1 cellular context compared by ENCODE assay signal in the genomic region with DNA sequence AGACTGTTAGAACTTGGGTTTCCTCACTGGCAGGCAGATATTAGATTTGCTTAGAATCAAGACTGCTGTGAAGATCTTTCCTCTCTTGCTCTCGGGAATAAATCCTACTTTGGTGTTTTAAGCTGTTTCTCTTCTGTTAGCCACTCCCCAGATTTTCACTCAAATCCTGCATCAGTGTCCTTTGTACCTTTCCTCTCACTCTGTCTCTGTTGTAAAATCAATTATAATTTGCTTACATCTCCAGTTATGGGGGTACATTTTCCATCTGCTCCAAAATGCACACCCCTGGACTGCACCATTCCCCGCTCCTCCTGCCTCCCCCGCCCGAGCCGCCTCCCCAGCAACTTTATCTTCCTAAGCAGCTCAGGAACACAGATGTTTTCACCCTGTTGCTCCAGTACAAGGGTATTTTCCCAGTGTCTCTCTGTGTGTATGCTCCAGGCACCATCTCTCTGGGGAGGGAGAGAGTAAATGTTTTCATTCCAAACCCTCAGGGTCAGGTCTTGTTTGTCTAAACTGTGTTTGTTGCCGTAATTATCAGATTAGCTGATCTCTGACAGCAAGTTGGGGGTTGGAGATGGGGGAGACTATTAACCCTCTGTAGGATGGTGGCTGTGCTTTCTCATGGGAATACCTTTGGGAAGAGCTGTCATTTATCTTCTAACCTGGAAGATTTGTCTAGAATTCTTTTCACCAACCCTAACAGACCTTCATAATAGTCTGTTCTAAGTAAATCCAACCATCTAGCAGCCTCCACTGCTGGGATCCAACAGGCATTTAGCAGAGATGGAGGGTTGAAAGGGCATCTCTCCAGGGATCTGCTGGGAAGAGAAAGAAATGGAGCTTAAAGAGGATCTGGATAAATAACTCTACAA.
A peak's percentile ranks its signal among the peaks of the same experiment; 100 is the strongest.
TF ChIP-seq lines count a peak whose summit lies in the region.

No MANE protein-coding gene starts in this region.

TF ChIP-seq in HEK293, 187 proteins besides CTCF, POLR2A, EP300 and RAD21 (continues in another document):
- TF ChIP-seq ZNF518A (tag by site-specific recombination; conservative IDR thresholded peaks at IDR 0.05; ENCODE audit: low read depth) (no peak), ZNF335 (tag by site-specific recombination; conservative IDR thresholded peaks at IDR 0.05) (0 out of 2 replicates have a peak, but pooled peaks have one; percentile 12), ZNF157 (tag by site-specific recombination; IDR thresholded peaks at IDR 0.05) (no peak), OSR2 (tag by site-specific recombination; IDR thresholded peaks at IDR 0.05) (0 out of 2 replicates have a peak, but pooled peaks have one; percentile 20), ZNF341 (tag by site-specific recombination; IDR thresholded peaks at IDR 0.05; ENCODE audit: low read depth) (peak; percentile 87), ZBTB17 (tag by site-specific recombination; IDR thresholded peaks at IDR 0.05) (peak; percentile 42; the same call in 1 of the 2 replicates), ZNF843 (tag by site-specific recombination; IDR thresholded peaks at IDR 0.05) (0 out of 2 replicates have a peak, but pooled peaks have one; percentile 59), ZNF148 (tag by site-specific recombination; IDR thresholded peaks at IDR 0.05; ENCODE audit: borderline replicate concordance) (no peak), MYNN (tag by site-specific recombination; IDR thresholded peaks at IDR 0.05; ENCODE audit: borderline replicate concordance) (no peak), MEIS1 (CRISPR knock-in tag; IDR thresholded peaks at IDR 0.05; ENCODE audit: borderline replicate concordance) (no peak), ZNF514 (tag by site-specific recombination; IDR thresholded peaks at IDR 0.05) (no peak), ZNF202 (tag by site-specific recombination; IDR thresholded peaks at IDR 0.05; ENCODE audit: borderline replicate concordance) (no peak), SCRT2 (tag by site-specific recombination; IDR thresholded peaks at IDR 0.05) (peak; percentile 93), KLF16 (tag by site-specific recombination; IDR thresholded peaks at IDR 0.05) (no peak), KLF9 (tag by site-specific recombination; IDR thresholded peaks at IDR 0.05; ENCODE audit: low read depth) (no peak), ZNF423 (tag by site-specific recombination; IDR thresholded peaks at IDR 0.05) (0 out of 2 replicates have a peak, but pooled peaks have one; percentile 38), ZNF610 (tag by site-specific recombination; IDR thresholded peaks at IDR 0.05; ENCODE audit: borderline replicate concordance) (0 out of 2 replicates have a peak, but pooled peaks have one; percentile 62), ZNF654 (tag by site-specific recombination; IDR thresholded peaks at IDR 0.05; ENCODE audit: low read depth) (no peak), FEZF1 (tag by site-specific recombination; IDR thresholded peaks at IDR 0.05) (peak; percentile 51), ZNF354C (tag by site-specific recombination; IDR thresholded peaks at IDR 0.05; ENCODE audit: borderline replicate concordance, low read depth) (no peak), ZBTB48 (tag by site-specific recombination; IDR thresholded peaks at IDR 0.05) (0 out of 2 replicates have a peak, but pooled peaks have one; percentile 39), ZNF146 (tag by site-specific recombination; IDR thresholded peaks at IDR 0.05) (no peak), PRDM6 (tag by site-specific recombination; IDR thresholded peaks at IDR 0.05) (peak; percentile 48), ZNF600 (tag by site-specific recombination; IDR thresholded peaks at IDR 0.05) (peak; percentile 79), ZNF558 (tag by site-specific recombination; IDR thresholded peaks at IDR 0.05) (no peak), ZNF18 (tag by site-specific recombination; IDR thresholded peaks at IDR 0.05) (peak; percentile 56; the same call in 1 of the 2 replicates), ZNF473 (tag by site-specific recombination; IDR thresholded peaks at IDR 0.05) (no peak), TRIM28 (IDR thresholded peaks at IDR 0.05; ENCODE audit: borderline replicate concordance, low read length) (peak; percentile 59; the same call in 1 of the 2 replicates), ZSCAN30 (tag by site-specific recombination; IDR thresholded peaks at IDR 0.05) (0 out of 2 replicates have a peak, but pooled peaks have one; percentile 12), SCRT1 (tag by site-specific recombination; IDR thresholded peaks at IDR 0.05; ENCODE audit: borderline replicate concordance) (peak; percentile 84), GLIS1 (tag by site-specific recombination; IDR thresholded peaks at IDR 0.05) (peak; percentile 90)
- TF ChIP-seq, protein P1, sequence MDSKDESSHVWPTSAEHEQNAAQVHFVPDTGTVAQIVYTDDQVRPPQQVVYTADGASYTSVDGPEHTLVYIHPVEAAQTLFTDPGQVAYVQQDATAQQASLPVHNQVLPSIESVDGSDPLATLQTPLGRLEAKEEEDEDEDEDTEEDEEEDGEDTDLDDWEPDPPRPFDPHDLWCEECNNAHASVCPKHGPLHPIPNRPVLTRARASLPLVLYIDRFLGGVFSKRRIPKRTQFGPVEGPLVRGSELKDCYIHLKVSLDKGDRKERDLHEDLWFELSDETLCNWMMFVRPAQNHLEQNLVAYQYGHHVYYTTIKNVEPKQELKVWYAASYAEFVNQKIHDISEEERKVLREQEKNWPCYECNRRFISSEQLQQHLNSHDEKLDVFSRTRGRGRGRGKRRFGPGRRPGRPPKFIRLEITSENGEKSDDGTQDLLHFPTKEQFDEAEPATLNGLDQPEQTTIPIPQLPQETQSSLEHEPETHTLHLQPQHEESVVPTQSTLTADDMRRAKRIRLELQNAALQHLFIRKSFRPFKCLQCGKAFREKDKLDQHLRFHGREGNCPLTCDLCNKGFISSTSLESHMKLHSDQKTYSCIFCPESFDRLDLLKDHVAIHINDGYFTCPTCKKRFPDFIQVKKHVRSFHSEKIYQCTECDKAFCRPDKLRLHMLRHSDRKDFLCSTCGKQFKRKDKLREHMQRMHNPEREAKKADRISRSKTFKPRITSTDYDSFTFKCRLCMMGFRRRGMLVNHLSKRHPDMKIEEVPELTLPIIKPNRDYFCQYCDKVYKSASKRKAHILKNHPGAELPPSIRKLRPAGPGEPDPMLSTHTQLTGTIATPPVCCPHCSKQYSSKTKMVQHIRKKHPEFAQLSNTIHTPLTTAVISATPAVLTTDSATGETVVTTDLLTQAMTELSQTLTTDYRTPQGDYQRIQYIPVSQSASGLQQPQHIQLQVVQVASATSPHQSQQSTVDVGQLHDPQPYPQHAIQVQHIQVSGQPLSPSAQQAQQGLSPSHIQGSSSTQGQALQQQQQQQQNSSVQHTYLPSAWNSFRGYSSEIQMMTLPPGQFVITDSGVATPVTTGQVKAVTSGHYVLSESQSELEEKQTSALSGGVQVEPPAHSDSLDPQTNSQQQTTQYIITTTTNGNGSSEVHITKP (tag by site-specific recombination; IDR thresholded peaks at IDR 0.05) = peak; percentile 88
- TF ChIP-seq, protein P2, sequence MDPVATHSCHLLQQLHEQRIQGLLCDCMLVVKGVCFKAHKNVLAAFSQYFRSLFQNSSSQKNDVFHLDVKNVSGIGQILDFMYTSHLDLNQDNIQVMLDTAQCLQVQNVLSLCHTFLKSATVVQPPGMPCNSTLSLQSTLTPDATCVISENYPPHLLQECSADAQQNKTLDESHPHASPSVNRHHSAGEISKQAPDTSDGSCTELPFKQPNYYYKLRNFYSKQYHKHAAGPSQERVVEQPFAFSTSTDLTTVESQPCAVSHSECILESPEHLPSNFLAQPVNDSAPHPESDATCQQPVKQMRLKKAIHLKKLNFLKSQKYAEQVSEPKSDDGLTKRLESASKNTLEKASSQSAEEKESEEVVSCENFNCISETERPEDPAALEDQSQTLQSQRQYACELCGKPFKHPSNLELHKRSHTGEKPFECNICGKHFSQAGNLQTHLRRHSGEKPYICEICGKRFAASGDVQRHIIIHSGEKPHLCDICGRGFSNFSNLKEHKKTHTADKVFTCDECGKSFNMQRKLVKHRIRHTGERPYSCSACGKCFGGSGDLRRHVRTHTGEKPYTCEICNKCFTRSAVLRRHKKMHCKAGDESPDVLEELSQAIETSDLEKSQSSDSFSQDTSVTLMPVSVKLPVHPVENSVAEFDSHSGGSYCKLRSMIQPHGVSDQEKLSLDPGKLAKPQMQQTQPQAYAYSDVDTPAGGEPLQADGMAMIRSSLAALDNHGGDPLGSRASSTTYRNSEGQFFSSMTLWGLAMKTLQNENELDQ (tag by site-specific recombination; IDR thresholded peaks at IDR 0.05; ENCODE audit: low read depth) = no peak
- TF ChIP-seq, protein P3, sequence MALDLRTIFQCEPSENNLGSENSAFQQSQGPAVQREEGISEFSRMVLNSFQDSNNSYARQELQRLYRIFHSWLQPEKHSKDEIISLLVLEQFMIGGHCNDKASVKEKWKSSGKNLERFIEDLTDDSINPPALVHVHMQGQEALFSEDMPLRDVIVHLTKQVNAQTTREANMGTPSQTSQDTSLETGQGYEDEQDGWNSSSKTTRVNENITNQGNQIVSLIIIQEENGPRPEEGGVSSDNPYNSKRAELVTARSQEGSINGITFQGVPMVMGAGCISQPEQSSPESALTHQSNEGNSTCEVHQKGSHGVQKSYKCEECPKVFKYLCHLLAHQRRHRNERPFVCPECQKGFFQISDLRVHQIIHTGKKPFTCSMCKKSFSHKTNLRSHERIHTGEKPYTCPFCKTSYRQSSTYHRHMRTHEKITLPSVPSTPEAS (tag by site-specific recombination; IDR thresholded peaks at IDR 0.05) = no peak
